Comparison of ENCODE assay signal across 21 cellular contexts in the genomic region with DNA sequence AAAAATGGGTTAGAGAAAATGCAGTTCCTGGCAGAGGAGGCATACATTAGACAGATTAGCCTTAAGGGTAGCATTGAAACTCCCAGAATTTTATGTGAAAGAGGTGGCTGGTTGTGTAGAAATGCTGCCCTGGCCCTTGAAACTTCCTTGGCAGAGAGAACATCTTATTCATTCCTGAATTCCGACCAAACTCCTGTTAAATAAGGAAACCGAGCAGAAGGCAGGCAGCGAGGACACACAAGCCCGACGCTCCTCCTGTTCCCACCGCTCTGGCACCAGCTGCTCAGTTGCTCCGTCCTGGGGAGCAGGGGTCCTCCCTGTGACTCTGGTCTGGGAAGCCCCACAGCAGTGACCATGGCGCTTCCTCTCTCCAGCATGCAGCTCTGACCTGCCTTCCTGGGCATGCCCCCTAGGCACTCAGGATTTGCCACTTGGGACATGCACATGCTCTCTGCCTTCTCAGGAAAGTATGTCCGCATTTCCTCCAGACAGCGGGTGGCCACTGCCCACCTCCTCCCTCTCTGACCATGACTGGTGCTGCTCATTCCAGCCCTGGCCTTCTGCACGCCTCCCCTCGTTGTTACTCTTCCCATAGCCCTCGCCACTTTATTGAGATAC. TPM values are rescaled to one million over a fixed set of nuclear protein-coding genes. Genes with fewer than 3 reads are reported as not detected.
DNase-seq lines count a peak whose midpoint lies in the region; ATAC-seq, FAIRE-seq and TF ChIP-seq lines count a peak whose summit lies in the region.
"Had no signal": no experiment of that assay in that cellular context is flagged by ENCODE, and none has a peak within 500 bp of the region (broad histone marks: within the 10 kb centered on the region; RNA-seq: fewer than 3 reads in every experiment).

No MANE protein-coding gene starts in this region.

- peak overlapping the region; percentile 64 for H2AFZ ChIP-seq in mammary epithelial cell (ENCODE audit: low read depth, low read length)

- WGBS in mammary epithelial cell (ENCODE audit: low coverage, missing lambda C conversion rate), result 56% methylated on average over 13 of the region's 13 CpGs
- 31 to 49% methylated on average over 5 to 10 of the region's 13 CpGs for WGBS in gastroesophageal sphincter (ENCODE audit: low coverage in 1 of 2), 2 donors

- no peak for TF ChIP-seq EP300 in gastroesophageal sphincter (IDR thresholded peaks at IDR 0.05)

- no peaks in the 10 kb centered on the region for H3K36me3 ChIP-seq in HEK293 (ENCODE audit: control insufficient read depth in 2 of 2, insufficient read depth in 1 of 2, low read length in 2 of 2)
- no peaks in the 10 kb centered on the region for H3K36me3 ChIP-seq in mammary epithelial cell (ENCODE audit: insufficient read depth, low read length)
- no peaks in the 10 kb centered on the region for H3K36me3 ChIP-seq in gastroesophageal sphincter
- H3K36me3 ChIP-seq: left ventricle myocardium inferior had no signal

- no peak overlapping the region for H3K9ac ChIP-seq in mammary epithelial cell (ENCODE audit: insufficient read depth, low read length)

- no peak for DNase-seq in mammary epithelial cell
- DNase-seq in stromal cell of bone marrow (ENCODE audit: low read depth), result peak; percentile 13
- no peak for DNase-seq in iPS-NIHi11 (ENCODE audit: low spot score)
- DNase-seq in RCC 7860 (ENCODE audit: low spot score), result no peak
- DNase-seq in T1000 (lab: John Stamatoyannopoulos, UW), result no peak
- no peak for DNase-seq in GM13976 (ENCODE audit: low spot score)
- DNase-seq: activated naive CD8-positive, alpha-beta T cell treated with anti-CD3 and anti-CD28 coated beads, Interleukin-2, amount 10 ng/mL, durations not matched to agents 7 days and 5 days; activated T-cell treated with anti-CD3 and anti-CD28 coated beads, Interleukin-2, amount 50 U/mL, for 4 hours; DND-41; left ventricle myocardium inferior; naive B cell; NCI-H1694 treated with DMSO at 0.1 percent for 48 hours; NCI-H510A had no signal

- no peaks in the 10 kb centered on the region for H3K79me2 ChIP-seq in mammary epithelial cell (ENCODE audit: insufficient read depth, low read length)

- ATAC-seq in gastroesophageal sphincter, result peak; percentile 52
- ATAC-seq: activated T-cell treated with anti-CD3 and anti-CD28 coated beads, Interleukin-2, amount 50 U/mL, for 4 hours; esophagus mucosa had no signal

- H4K20me1 ChIP-seq in mammary epithelial cell (ENCODE audit: insufficient read depth, low read length), result no peaks in the 10 kb centered on the region

- no peak for FAIRE-seq in RCC 7860 (lab: Jason Lieb, UNC)
- FAIRE-seq: colon had no signal

- no peaks in the 10 kb centered on the region for H3K27me3 ChIP-seq in mammary epithelial cell (ENCODE audit: insufficient read depth, low read length)
- H3K27me3 ChIP-seq in gastroesophageal sphincter, result no peaks in the 10 kb centered on the region

- intact Hi-C loops in mammary epithelial cell (cut with micrococcal nuclease), result no loop called here

- H3K4me3 ChIP-seq in HEK293 (ENCODE audit: low read depth, low read length), result no peak overlapping the region
- no peak overlapping the region for H3K4me3 ChIP-seq in mammary epithelial cell (replicated peaks in 1 of 3; ENCODE audit: insufficient read depth in 1 of 3, low read depth in 2 of 3, low read length in 3 of 3)
- no peak overlapping the region for H3K4me3 ChIP-seq in gastroesophageal sphincter
- H3K4me3 ChIP-seq: left ventricle myocardium inferior had no signal

- no TSS peak for BruUV-seq in mammary epithelial cell (replicated peaks; lab: Mats Ljungman, UMichigan)

- CTCF ChIA-PET in HEK293 (lab: Yijun Ruan, JAX), result no interaction called here
- CTCF ChIA-PET in mammary epithelial cell (lab: Charles Lee; ENCODE audit: low non-redundant PET), result no interaction called here

- in situ Hi-C loops in mammary epithelial cell (cut with MboI; ENCODE audit: low sequenced_read_pairs in 2 of 2), result no loop called here
- in situ Hi-C loops in GM13976 (cut with MboI; ENCODE audit: low sequenced_read_pairs, unreplicated experiment), result no loop called here

- peak in 1 of 2 donors; percentile 12 for TF ChIP-seq POLR2A in gastroesophageal sphincter (IDR thresholded peaks at IDR 0.05)

- no peaks in the 10 kb centered on the region for H3K4me1 ChIP-seq in HEK293 (ENCODE audit: control insufficient read depth, insufficient read depth, low read length)
- H3K4me1 ChIP-seq in mammary epithelial cell (ENCODE audit: insufficient read depth, low read length), result peaks cover 22% of the 10 kb centered on the region
- H3K4me1 ChIP-seq in gastroesophageal sphincter, result peaks cover 0 to 39% (median 4%) of the 10 kb centered on the region in 3 donors
- H3K4me1 ChIP-seq: left ventricle myocardium inferior had no signal

- dilution Hi-C loops in mammary epithelial cell (cut with HindIII; ENCODE audit: low sequenced_read_pairs), result no loop called here

- H3K9me3 ChIP-seq in HEK293 (ENCODE audit: control insufficient read depth, insufficient read depth, low read depth, low read length), result no peaks in the 10 kb centered on the region
- H3K9me3 ChIP-seq in mammary epithelial cell (replicated peaks; ENCODE audit: insufficient read depth, low read length), result no peaks in the 10 kb centered on the region
- H3K9me3 ChIP-seq in gastroesophageal sphincter, result no peaks in the 10 kb centered on the region
- H3K9me3 ChIP-seq: left ventricle myocardium inferior had no signal

- POLR2A ChIA-PET in HEK293 (lab: Yijun Ruan, JAX), result no interaction called here

- H3K4me2 ChIP-seq in mammary epithelial cell (ENCODE audit: insufficient read depth, low read depth, low read length), result peak overlapping the region; percentile 4

- TF ChIP-seq CTCF in HEK293 (tag by site-specific recombination; IDR thresholded peaks at IDR 0.05) (no peak), mammary epithelial cell (conservative IDR thresholded peaks at IDR 0.05 in 1 of 2, IDR thresholded peaks at IDR 0.05 in 1 of 2; ENCODE audit: extremely low read depth in 1 of 2, insufficient read depth in 1 of 2, low read depth in 1 of 2, low read length in 2 of 2) (no peak), gastroesophageal sphincter (IDR thresholded peaks at IDR 0.05) (no peak), GM13976 (IDR thresholded peaks at IDR 0.05; ENCODE audit: borderline replicate concordance, control extremely low read depth, extremely low read depth, insufficient read depth, missing control alignments) (no peak)

- H3K27ac ChIP-seq in HEK293 (ENCODE audit: extremely low read depth, low read depth, low read length) (no peak overlapping the region), mammary epithelial cell (ENCODE audit: insufficient read depth, low read depth, low read length) (no peak overlapping the region), gastroesophageal sphincter (peak overlapping the region; percentile 51 to 80 (median 76))
- H3K27ac ChIP-seq: left ventricle myocardium inferior had no signal

TF ChIP-seq in HEK293, 187 proteins besides CTCF, POLR2A, EP300 and RAD21:
- no peak for TF ChIP-seq ZNF660 (tag by site-specific recombination; IDR thresholded peaks at IDR 0.05)
- TF ChIP-seq, protein P1, sequence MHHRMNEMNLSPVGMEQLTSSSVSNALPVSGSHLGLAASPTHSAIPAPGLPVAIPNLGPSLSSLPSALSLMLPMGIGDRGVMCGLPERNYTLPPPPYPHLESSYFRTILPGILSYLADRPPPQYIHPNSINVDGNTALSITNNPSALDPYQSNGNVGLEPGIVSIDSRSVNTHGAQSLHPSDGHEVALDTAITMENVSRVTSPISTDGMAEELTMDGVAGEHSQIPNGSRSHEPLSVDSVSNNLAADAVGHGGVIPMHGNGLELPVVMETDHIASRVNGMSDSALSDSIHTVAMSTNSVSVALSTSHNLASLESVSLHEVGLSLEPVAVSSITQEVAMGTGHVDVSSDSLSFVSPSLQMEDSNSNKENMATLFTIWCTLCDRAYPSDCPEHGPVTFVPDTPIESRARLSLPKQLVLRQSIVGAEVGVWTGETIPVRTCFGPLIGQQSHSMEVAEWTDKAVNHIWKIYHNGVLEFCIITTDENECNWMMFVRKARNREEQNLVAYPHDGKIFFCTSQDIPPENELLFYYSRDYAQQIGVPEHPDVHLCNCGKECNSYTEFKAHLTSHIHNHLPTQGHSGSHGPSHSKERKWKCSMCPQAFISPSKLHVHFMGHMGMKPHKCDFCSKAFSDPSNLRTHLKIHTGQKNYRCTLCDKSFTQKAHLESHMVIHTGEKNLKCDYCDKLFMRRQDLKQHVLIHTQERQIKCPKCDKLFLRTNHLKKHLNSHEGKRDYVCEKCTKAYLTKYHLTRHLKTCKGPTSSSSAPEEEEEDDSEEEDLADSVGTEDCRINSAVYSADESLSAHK (tag by site-specific recombination; IDR thresholded peaks at IDR 0.05), result peak; percentile 69

RNA-seq across cellular contexts. Expression of gene CLDN20, which starts 35.2 kb away (rescaled TPM):
- total RNA-seq in mammary epithelial cell (under 1 TPM in 1 of 2 donors, not detected in 1; 0.26 TPM), gastroesophageal sphincter (under 1 TPM in 1 of 4 donors, not detected in 3; 0.27 TPM)
- polyA plus RNA-seq in mammary epithelial cell, result not detected
- polyA minus RNA-seq in mammary epithelial cell, result not detected
- total RNA-seq: activated naive CD8-positive, alpha-beta T cell treated with anti-CD3 and anti-CD28 coated beads, Interleukin-2, amount 10 ng/mL, durations not matched to agents 7 days and 5 days; activated T-cell treated with anti-CD3 and anti-CD28 coated beads, Interleukin-2, amount 50 U/mL, for 4 hours; esophagus mucosa; H4; left ventricle myocardium inferior; OCI-LY7; renal cortical epithelial cell; temporal lobe had no signal

Comparison
In these comparisons a context has a peak if more than half of its experiments do, and no peak if none do; other contexts are left out.
1. H3K27ac ChIP-seq: peak in gastroesophageal sphincter (4 of 4); none in HEK293 (single experiment) and mammary epithelial cell (single experiment).